ENCODE assay signal across 19 cellular contexts in the genomic region with DNA sequence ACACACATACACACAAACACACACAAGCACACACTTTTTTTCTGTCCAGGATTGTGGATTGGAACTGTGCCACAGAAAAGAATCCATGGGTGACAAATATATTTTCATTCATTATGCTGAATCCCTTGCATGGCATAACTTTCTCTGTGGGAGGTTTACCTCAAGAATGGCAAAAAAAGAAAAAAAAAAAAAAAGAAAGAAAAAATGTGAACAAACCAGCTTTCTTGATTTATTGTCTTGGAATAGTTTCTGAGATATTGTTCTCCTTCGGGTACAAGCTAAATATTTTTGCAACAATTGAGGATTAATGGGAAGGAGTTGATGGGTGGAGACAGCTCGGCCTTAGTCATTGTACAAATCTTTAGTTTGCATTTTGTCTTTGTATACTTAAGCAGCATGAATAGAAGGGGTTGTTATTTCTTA.
DNase-seq lines count a peak whose midpoint lies in the region; ATAC-seq and TF ChIP-seq lines count a peak whose summit lies in the region.
"Had no signal": no experiment of that assay in that cellular context is flagged by ENCODE, and none has a peak within 500 bp of the region (broad histone marks: within the 10 kb centered on the region; RNA-seq: fewer than 3 reads in every experiment).

No MANE protein-coding gene starts in this region.

- intact Hi-C loops in prostate gland (cut with DNase I) (no loop called here), upper lobe of right lung (cut with DNase I) (no loop called here)

- WGBS in prostate gland, result 23% methylated on average over 2 of the region's 2 CpGs

- H3K9me3 ChIP-seq in RWPE2 (ENCODE audit: severe bottlenecking) (no peaks in the 10 kb centered on the region), prostate gland (no peaks in the 10 kb centered on the region), upper lobe of right lung (no peaks in the 10 kb centered on the region)
- H3K9me3 ChIP-seq: right lobe of liver had no signal

- no peak overlapping the region for H3K27ac ChIP-seq in RWPE2 (ENCODE audit: poor library complexity, severe bottlenecking)
- H3K27ac ChIP-seq in prostate gland, result peak overlapping the region in 1 of 2 donors; percentile 37
- H3K27ac ChIP-seq in upper lobe of right lung, result no peak overlapping the region
- H3K27ac ChIP-seq: cardiac muscle cell, right lobe of liver had no signal

- no peak for TF ChIP-seq CTCF in RWPE2 (IDR thresholded peaks at IDR 0.05; ENCODE audit: poor library complexity, severe bottlenecking)
- no peak for TF ChIP-seq CTCF in prostate gland (IDR thresholded peaks at IDR 0.05)
- no peak for TF ChIP-seq CTCF in upper lobe of right lung (IDR thresholded peaks at IDR 0.05)

- H3K4me3 ChIP-seq in RWPE2 (ENCODE audit: severe bottlenecking) (no peak overlapping the region), prostate gland (no peak overlapping the region), upper lobe of right lung (no peak overlapping the region)
- H3K4me3 ChIP-seq: cardiac muscle cell, K562, right lobe of liver had no signal

- H3K4me1 ChIP-seq in RWPE2 (ENCODE audit: insufficient read depth, poor library complexity, severe bottlenecking) (peaks cover 3% of the 10 kb centered on the region), prostate gland (replicated peaks) (peaks cover 11% of the 10 kb centered on the region), upper lobe of right lung (no peaks in the 10 kb centered on the region)
- H3K4me1 ChIP-seq: right lobe of liver had no signal

- no peaks in the 10 kb centered on the region for H3K27me3 ChIP-seq in RWPE2 (ENCODE audit: insufficient read depth, poor library complexity, severe bottlenecking)
- H3K27me3 ChIP-seq in prostate gland (replicated peaks; ENCODE audit: insufficient read depth), result no peaks in the 10 kb centered on the region
- no peaks in the 10 kb centered on the region for H3K27me3 ChIP-seq in upper lobe of right lung
- H3K27me3 ChIP-seq: cardiac muscle cell, right lobe of liver had no signal

- ATAC-seq in RWPE2 (ENCODE audit: low read depth), result peak; percentile 36; the same call in 1 of the 3 replicates
- peak; percentile 67 for ATAC-seq in esophagus mucosa
- no peak for ATAC-seq in upper lobe of right lung
- ATAC-seq: K562, right lobe of liver had no signal

- TF ChIP-seq POLR2A in prostate gland (IDR thresholded peaks at IDR 0.05), result no peak

- no peaks in the 10 kb centered on the region for H3K36me3 ChIP-seq in RWPE2 (ENCODE audit: low read depth)
- H3K36me3 ChIP-seq in prostate gland, result no peaks in the 10 kb centered on the region
- no peaks in the 10 kb centered on the region for H3K36me3 ChIP-seq in upper lobe of right lung
- H3K36me3 ChIP-seq: cardiac muscle cell, right lobe of liver had no signal

- DNase-seq in EL, result peak; percentile 15
- no peak for DNase-seq in RWPE2 (ENCODE audit: low spot score)
- peak; percentile 27 for DNase-seq in prostate gland (ENCODE audit: low spot score)
- no peak for DNase-seq in activated naive CD4-positive, alpha-beta T cell treated with anti-CD3 and anti-CD28 coated beads, Interleukin-2, amount 50 U/mL, for 16 hours
- DNase-seq in OCI-M2 (lab: John Stamatoyannopoulos, UW; ENCODE audit: unreplicated experiment), result no peak
- no peak for DNase-seq in NCI-H1092 treated with DMSO at 0.1 percent for 48 hours (lab: John Stamatoyannopoulos, UW)
- no peak for DNase-seq in upper lobe of right lung
- DNase-seq: activated CD4-positive, alpha-beta T cell treated with anti-CD3 and anti-CD28 coated beads, Interleukin-2, amount 50 U/mL, for 1 hour; activated naive CD4-positive, alpha-beta T cell treated with anti-CD3 and anti-CD28 coated beads for 36 hours; Calu3; GDM1; NCI-H1417; NCI-H748 treated with DMSO at 0.1 percent for 48 hours; right lobe of liver; stimulated activated CD4-positive, alpha-beta T cell treated with anti-CD3 and anti-CD28 coated beads, Interleukin-4, amount 100 ng/mL, for 24 hours; stimulated activated CD8-positive, alpha-beta memory T cell treated with anti-CD3 and anti-CD28 coated beads, Interleukin-4, amount 100 ng/mL, for 48 hours had no signal

Comparison
In these comparisons a context has a peak if more than half of its experiments do, and no peak if none do; other contexts are left out.
1. DNase-seq: peak in EL (single experiment) and prostate gland (single experiment); none in RWPE2 (single experiment), activated naive CD4-positive, alpha-beta T cell treated with anti-CD3 and anti-CD28 coated beads, Interleukin-2, amount 50 U/mL, for 16 hours (single experiment), OCI-M2 (single experiment), NCI-H1092 treated with DMSO at 0.1 percent for 48 hours (single experiment) and upper lobe of right lung (single experiment).